In genomic region chr12:56116267-56117081, GRCh38 we compare ENCODE assay signal across 1 cellular context.
TF ChIP-seq lines count a peak whose summit lies in the region.

Gene RPL41, plus strand, starts transcription at chr12:56116633.

TF ChIP-seq in HepG2, 621 proteins besides CTCF, POLR2A, EP300 and RAD21 (continued from another document and continues in another):
- TF ChIP-seq TIGD3 (CRISPR knock-in tag; IDR thresholded peaks at IDR 0.05; ENCODE audit: borderline replicate concordance) (no peak), CREM (IDR thresholded peaks at IDR 0.05) (peak; percentile 98), CREM (CRISPR knock-in tag; IDR thresholded peaks at IDR 0.05) (peak; percentile 51; the same call in 1 of the 2 replicates), ZNF546 (CRISPR knock-in tag; conservative IDR thresholded peaks at IDR 0.05) (no peak), ZNF678 (CRISPR knock-in tag; IDR thresholded peaks at IDR 0.05) (peak; percentile 88; the same call in 1 of the 2 replicates), ZNF234 (CRISPR knock-in tag; conservative IDR thresholded peaks at IDR 0.05) (no peak), ZNF563 (CRISPR knock-in tag; IDR thresholded peaks at IDR 0.05) (no peak), ZNF792 (CRISPR knock-in tag; IDR thresholded peaks at IDR 0.05) (peak; percentile 63; the same call in 1 of the 2 replicates), MTA1 (CRISPR knock-in tag; IDR thresholded peaks at IDR 0.05; ENCODE audit: borderline replicate concordance) (0 out of 2 replicates have a peak, but pooled peaks have one; percentile 44), HMGA1 (CRISPR knock-in tag; conservative IDR thresholded peaks at IDR 0.05) (no peak), ZNF878 (CRISPR knock-in tag; IDR thresholded peaks at IDR 0.05) (peak; percentile 6; the same call in 1 of the 2 replicates), ZNF430 (CRISPR knock-in tag; IDR thresholded peaks at IDR 0.05) (peak; percentile 56; the same call in 1 of the 2 replicates), ZNF556 (CRISPR knock-in tag; IDR thresholded peaks at IDR 0.05; ENCODE audit: borderline replicate concordance) (peak; percentile 73), CREB1 (IDR thresholded peaks at IDR 0.05) (peak; percentile 93), CREB1 (CRISPR knock-in tag; IDR thresholded peaks at IDR 0.05) (peak; percentile 99), MATR3 (CRISPR knock-in tag; IDR thresholded peaks at IDR 0.05) (no peak), ZNF138 (CRISPR knock-in tag; IDR thresholded peaks at IDR 0.05; ENCODE audit: low read depth) (0 out of 2 replicates have a peak, but pooled peaks have one; percentile 66), ZNF354B (CRISPR knock-in tag; IDR thresholded peaks at IDR 0.05) (no peak), MEIS2 (CRISPR knock-in tag; IDR thresholded peaks at IDR 0.05) (peak; percentile 79), YEATS2 (CRISPR knock-in tag; IDR thresholded peaks at IDR 0.05; ENCODE audit: borderline replicate concordance) (peak; percentile 99), EZH2 (conservative IDR thresholded peaks at IDR 0.05; ENCODE audit: low read depth, low read length) (no peak), TGIF2 (CRISPR knock-in tag; IDR thresholded peaks at IDR 0.05) (peak; percentile 88; the same call in 1 of the 2 replicates), HES4 (CRISPR knock-in tag; IDR thresholded peaks at IDR 0.05; ENCODE audit: borderline replicate concordance) (no peak), ZNF552 (CRISPR knock-in tag; IDR thresholded peaks at IDR 0.05; ENCODE audit: borderline replicate concordance) (no peak), NAIF1 (CRISPR knock-in tag; IDR thresholded peaks at IDR 0.05; ENCODE audit: borderline replicate concordance) (0 out of 2 replicates have a peak, but pooled peaks have one; percentile 67), SOX5 (CRISPR knock-in tag; IDR thresholded peaks at IDR 0.05; ENCODE audit: borderline replicate concordance) (no peak), NFIC (IDR thresholded peaks at IDR 0.05; ENCODE audit: low read length) (peak; percentile 78), ZBTB25 (CRISPR knock-in tag; IDR thresholded peaks at IDR 0.05) (peak; percentile 80; the same call in 1 of the 2 replicates), SMAD1 (CRISPR knock-in tag; IDR thresholded peaks at IDR 0.05; ENCODE audit: borderline replicate concordance, low read depth) (peak; percentile 73; the same call in 1 of the 2 replicates), ZNF451 (CRISPR knock-in tag; IDR thresholded peaks at IDR 0.05) (0 out of 2 replicates have a peak, but pooled peaks have one; percentile 15), RFXANK (CRISPR knock-in tag; IDR thresholded peaks at IDR 0.05) (peak; percentile 69; the same call in 1 of the 2 replicates), NCOA5 (CRISPR knock-in tag; IDR thresholded peaks at IDR 0.05) (no peak), HOXD1 (CRISPR knock-in tag; IDR thresholded peaks at IDR 0.05) (no peak), U2AF1 (optimal IDR thresholded peaks at IDR 0.05; ENCODE audit: low read depth, low read length) (no peak), NCOA2 (CRISPR knock-in tag; IDR thresholded peaks at IDR 0.05) (peak; percentile 68), RFX5 (IDR thresholded peaks at IDR 0.05; ENCODE audit: low read depth, low read length) (0 out of 2 replicates have a peak, but pooled peaks have one; percentile 35), KDM4B (CRISPR knock-in tag; IDR thresholded peaks at IDR 0.05) (0 out of 2 replicates have a peak, but pooled peaks have one; percentile 54), ZNF446 (CRISPR knock-in tag; IDR thresholded peaks at IDR 0.05) (no peak), ZNF841 (CRISPR knock-in tag; IDR thresholded peaks at IDR 0.05; ENCODE audit: borderline replicate concordance) (no peak), MIER3 (CRISPR knock-in tag; IDR thresholded peaks at IDR 0.05; ENCODE audit: borderline replicate concordance) (peak; percentile 87; the same call in 1 of the 2 replicates), SATB2 (CRISPR knock-in tag; IDR thresholded peaks at IDR 0.05) (no peak), MAFF (IDR thresholded peaks at IDR 0.05; ENCODE audit: low read depth, low read length) (no peak), HNF4G (IDR thresholded peaks at IDR 0.05; ENCODE audit: borderline replicate concordance, low read depth, low read length) (peak; percentile 85), HNF4G (CRISPR knock-in tag; IDR thresholded peaks at IDR 0.05; ENCODE audit: borderline replicate concordance, low read depth) (no peak), ZNF335 (CRISPR knock-in tag; IDR thresholded peaks at IDR 0.05) (peak; percentile 76; the same call in 1 of the 2 replicates), U2AF2 (IDR thresholded peaks at IDR 0.05; ENCODE audit: low read depth, low read length) (no peak), AKAP8 (CRISPR knock-in tag; IDR thresholded peaks at IDR 0.05) (no peak), ZSCAN25 (CRISPR knock-in tag; IDR thresholded peaks at IDR 0.05) (peak; percentile 41), MTA3 (CRISPR knock-in tag; IDR thresholded peaks at IDR 0.05) (no peak), XBP1 (CRISPR knock-in tag; IDR thresholded peaks at IDR 0.05) (0 out of 2 replicates have a peak, but pooled peaks have one; percentile 41), ZNF383 (CRISPR knock-in tag; IDR thresholded peaks at IDR 0.05; ENCODE audit: borderline replicate concordance) (peak; percentile 49; the same call in 1 of the 2 replicates)
- TF ChIP-seq, protein P1, sequence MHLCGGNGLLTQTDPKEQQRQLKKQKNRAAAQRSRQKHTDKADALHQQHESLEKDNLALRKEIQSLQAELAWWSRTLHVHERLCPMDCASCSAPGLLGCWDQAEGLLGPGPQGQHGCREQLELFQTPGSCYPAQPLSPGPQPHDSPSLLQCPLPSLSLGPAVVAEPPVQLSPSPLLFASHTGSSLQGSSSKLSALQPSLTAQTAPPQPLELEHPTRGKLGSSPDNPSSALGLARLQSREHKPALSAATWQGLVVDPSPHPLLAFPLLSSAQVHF (CRISPR knock-in tag; IDR thresholded peaks at IDR 0.05), result no peak
- TF ChIP-seq, protein P2, sequence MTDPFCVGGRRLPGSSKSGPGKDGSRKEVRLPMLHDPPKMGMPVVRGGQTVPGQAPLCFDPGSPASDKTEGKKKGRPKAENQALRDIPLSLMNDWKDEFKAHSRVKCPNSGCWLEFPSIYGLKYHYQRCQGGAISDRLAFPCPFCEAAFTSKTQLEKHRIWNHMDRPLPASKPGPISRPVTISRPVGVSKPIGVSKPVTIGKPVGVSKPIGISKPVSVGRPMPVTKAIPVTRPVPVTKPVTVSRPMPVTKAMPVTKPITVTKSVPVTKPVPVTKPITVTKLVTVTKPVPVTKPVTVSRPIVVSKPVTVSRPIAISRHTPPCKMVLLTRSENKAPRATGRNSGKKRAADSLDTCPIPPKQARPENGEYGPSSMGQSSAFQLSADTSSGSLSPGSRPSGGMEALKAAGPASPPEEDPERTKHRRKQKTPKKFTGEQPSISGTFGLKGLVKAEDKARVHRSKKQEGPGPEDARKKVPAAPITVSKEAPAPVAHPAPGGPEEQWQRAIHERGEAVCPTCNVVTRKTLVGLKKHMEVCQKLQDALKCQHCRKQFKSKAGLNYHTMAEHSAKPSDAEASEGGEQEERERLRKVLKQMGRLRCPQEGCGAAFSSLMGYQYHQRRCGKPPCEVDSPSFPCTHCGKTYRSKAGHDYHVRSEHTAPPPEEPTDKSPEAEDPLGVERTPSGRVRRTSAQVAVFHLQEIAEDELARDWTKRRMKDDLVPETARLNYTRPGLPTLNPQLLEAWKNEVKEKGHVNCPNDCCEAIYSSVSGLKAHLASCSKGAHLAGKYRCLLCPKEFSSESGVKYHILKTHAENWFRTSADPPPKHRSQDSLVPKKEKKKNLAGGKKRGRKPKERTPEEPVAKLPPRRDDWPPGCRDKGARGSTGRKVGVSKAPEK (CRISPR knock-in tag; IDR thresholded peaks at IDR 0.05; ENCODE audit: borderline replicate concordance), result no peak
- TF ChIP-seq, protein P3, sequence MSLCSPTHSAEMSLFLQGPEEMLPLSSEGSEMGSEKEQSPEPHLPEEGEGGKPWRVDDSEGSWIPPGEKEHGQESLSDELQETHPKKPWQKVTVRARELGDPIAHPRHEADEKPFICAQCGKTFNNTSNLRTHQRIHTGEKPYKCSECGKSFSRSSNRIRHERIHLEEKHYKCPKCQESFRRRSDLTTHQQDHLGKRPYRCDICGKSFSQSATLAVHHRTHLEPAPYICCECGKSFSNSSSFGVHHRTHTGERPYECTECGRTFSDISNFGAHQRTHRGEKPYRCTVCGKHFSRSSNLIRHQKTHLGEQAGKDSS (CRISPR knock-in tag; IDR thresholded peaks at IDR 0.05; ENCODE audit: borderline replicate concordance, low read depth), result peak; percentile 79; the same call in 1 of the 2 replicates
- TF ChIP-seq, protein P4, sequence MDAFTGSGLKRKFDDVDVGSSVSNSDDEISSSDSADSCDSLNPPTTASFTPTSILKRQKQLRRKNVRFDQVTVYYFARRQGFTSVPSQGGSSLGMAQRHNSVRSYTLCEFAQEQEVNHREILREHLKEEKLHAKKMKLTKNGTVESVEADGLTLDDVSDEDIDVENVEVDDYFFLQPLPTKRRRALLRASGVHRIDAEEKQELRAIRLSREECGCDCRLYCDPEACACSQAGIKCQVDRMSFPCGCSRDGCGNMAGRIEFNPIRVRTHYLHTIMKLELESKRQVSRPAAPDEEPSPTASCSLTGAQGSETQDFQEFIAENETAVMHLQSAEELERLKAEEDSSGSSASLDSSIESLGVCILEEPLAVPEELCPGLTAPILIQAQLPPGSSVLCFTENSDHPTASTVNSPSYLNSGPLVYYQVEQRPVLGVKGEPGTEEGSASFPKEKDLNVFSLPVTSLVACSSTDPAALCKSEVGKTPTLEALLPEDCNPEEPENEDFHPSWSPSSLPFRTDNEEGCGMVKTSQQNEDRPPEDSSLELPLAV (CRISPR knock-in tag; conservative IDR thresholded peaks at IDR 0.05; ENCODE audit: low read depth), result no peak
- TF ChIP-seq, protein P5, sequence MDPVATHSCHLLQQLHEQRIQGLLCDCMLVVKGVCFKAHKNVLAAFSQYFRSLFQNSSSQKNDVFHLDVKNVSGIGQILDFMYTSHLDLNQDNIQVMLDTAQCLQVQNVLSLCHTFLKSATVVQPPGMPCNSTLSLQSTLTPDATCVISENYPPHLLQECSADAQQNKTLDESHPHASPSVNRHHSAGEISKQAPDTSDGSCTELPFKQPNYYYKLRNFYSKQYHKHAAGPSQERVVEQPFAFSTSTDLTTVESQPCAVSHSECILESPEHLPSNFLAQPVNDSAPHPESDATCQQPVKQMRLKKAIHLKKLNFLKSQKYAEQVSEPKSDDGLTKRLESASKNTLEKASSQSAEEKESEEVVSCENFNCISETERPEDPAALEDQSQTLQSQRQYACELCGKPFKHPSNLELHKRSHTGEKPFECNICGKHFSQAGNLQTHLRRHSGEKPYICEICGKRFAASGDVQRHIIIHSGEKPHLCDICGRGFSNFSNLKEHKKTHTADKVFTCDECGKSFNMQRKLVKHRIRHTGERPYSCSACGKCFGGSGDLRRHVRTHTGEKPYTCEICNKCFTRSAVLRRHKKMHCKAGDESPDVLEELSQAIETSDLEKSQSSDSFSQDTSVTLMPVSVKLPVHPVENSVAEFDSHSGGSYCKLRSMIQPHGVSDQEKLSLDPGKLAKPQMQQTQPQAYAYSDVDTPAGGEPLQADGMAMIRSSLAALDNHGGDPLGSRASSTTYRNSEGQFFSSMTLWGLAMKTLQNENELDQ (CRISPR knock-in tag; IDR thresholded peaks at IDR 0.05; ENCODE audit: borderline replicate concordance), result peak; percentile 56; the same call in 1 of the 2 replicates
- TF ChIP-seq, protein P6, sequence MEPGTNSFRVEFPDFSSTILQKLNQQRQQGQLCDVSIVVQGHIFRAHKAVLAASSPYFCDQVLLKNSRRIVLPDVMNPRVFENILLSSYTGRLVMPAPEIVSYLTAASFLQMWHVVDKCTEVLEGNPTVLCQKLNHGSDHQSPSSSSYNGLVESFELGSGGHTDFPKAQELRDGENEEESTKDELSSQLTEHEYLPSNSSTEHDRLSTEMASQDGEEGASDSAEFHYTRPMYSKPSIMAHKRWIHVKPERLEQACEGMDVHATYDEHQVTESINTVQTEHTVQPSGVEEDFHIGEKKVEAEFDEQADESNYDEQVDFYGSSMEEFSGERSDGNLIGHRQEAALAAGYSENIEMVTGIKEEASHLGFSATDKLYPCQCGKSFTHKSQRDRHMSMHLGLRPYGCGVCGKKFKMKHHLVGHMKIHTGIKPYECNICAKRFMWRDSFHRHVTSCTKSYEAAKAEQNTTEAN (CRISPR knock-in tag; conservative IDR thresholded peaks at IDR 0.05), result 0 out of 2 replicates have a peak, but pooled peaks have one; percentile 38
- TF ChIP-seq, protein P7, sequence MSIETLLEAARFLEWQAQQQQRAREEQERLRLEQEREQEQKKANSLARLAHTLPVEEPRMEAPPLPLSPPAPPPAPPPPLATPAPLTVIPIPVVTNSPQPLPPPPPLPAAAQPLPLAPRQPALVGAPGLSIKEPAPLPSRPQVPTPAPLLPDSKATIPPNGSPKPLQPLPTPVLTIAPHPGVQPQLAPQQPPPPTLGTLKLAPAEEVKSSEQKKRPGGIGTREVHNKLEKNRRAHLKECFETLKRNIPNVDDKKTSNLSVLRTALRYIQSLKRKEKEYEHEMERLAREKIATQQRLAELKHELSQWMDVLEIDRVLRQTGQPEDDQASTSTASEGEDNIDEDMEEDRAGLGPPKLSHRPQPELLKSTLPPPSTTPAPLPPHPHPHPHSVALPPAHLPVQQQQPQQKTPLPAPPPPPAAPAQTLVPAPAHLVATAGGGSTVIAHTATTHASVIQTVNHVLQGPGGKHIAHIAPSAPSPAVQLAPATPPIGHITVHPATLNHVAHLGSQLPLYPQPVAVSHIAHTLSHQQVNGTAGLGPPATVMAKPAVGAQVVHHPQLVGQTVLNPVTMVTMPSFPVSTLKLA (IDR thresholded peaks at IDR 0.05), result 0 out of 2 replicates have a peak, but pooled peaks have one; percentile 10
